Comparison of ENCODE assay signal across 15 cellular contexts in the genomic region with DNA sequence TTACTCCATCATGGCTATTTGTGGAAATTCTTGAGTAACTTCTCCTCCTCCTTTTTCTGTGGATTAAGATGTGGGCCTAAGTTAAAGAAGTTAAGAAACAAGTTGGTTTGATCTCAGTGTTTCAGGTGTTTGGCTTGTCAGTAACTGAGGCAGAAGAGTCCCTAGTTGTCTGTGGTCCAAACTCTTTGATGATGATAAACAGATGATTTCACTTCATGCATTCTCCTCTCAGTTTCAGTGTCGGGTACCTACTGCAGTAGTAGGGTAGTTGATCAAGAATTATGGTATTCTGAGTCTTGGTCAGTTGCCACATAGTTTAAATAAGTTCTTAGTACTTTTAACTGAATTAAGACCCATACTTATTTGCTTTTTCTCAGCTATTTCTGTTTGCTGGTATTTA.
DNase-seq lines count a peak whose midpoint lies in the region; ATAC-seq and TF ChIP-seq lines count a peak whose summit lies in the region.
"Had no signal": no experiment of that assay in that cellular context is flagged by ENCODE, and none has a peak within 500 bp of the region (broad histone marks: within the 10 kb centered on the region; RNA-seq: fewer than 3 reads in every experiment).

No MANE protein-coding gene starts in this region.

- peaks cover 81% of the 10 kb centered on the region for H3K79me2 ChIP-seq in hepatocyte

- no peaks in the 10 kb centered on the region for H3K27me3 Mint-ChIP-seq in central memory CD8-positive, alpha-beta T cell

- ATAC-seq in GM18867 (IDR thresholded peaks at IDR 0.05; ENCODE audit: unreplicated experiment) (peak; percentile 48), GM21423 (IDR thresholded peaks at IDR 0.05; ENCODE audit: unreplicated experiment) (peak; percentile 46), HG03565 (IDR thresholded peaks at IDR 0.05; ENCODE audit: unreplicated experiment) (peak; percentile 36), GM21529 (IDR thresholded peaks at IDR 0.05; ENCODE audit: unreplicated experiment) (no peak), SK-N-SH treated with all-trans-retinoic acid at 6 μM for 48 hours (no peak)
- no peak for ATAC-seq in central memory CD8-positive, alpha-beta T cell (replicated peaks; ENCODE audit: extremely low read depth, poor library complexity, severe bottlenecking)

- no peaks in the 10 kb centered on the region for H3K9me3 ChIP-seq in hepatocyte (ENCODE audit: low read depth)
- H3K9me3 ChIP-seq: testis had no signal

- H2AFZ ChIP-seq in hepatocyte: no peak overlapping the region

- H3K27ac ChIP-seq in hepatocyte: no peak overlapping the region
- H3K27ac ChIP-seq: skin epidermis, testis had no signal

- H3K27ac Mint-ChIP-seq in central memory CD8-positive, alpha-beta T cell (ENCODE audit: low read depth): peak overlapping the region; percentile 26

- TF ChIP-seq CTCF in hepatocyte (IDR thresholded peaks at IDR 0.05; ENCODE audit: poor library complexity): no peak

- no peak overlapping the region for H3K4me2 ChIP-seq in hepatocyte

- no peaks in the 10 kb centered on the region for H3K27me3 ChIP-seq in hepatocyte
- H3K27me3 ChIP-seq: testis had no signal

- H3K4me1 ChIP-seq in hepatocyte (ENCODE audit: insufficient read depth): no peaks in the 10 kb centered on the region

- no peaks in the 10 kb centered on the region for H3K9me2 ChIP-seq in hepatocyte (replicated peaks; ENCODE audit: insufficient read depth)

- DNase-seq in central memory CD8-positive, alpha-beta T cell (ENCODE audit: low spot score in 2 of 2): no peak
- DNase-seq in stimulated activated CD4-positive, alpha-beta T cell treated with anti-CD3 and anti-CD28 coated beads, Interleukin-15, amount 100 ng/mL, for 24 hours: no peak
- DNase-seq in hepatocyte (ENCODE audit: low spot score): no peak
- DNase-seq: NCI-H1092, NCI-H524, nucleus accumbens, testis had no signal

- H3K36me3 Mint-ChIP-seq in central memory CD8-positive, alpha-beta T cell (ENCODE audit: insufficient read depth): no peaks in the 10 kb centered on the region

- H3K9me3 Mint-ChIP-seq in central memory CD8-positive, alpha-beta T cell: no peaks in the 10 kb centered on the region
- H3K9me3 Mint-ChIP-seq: CD14-positive monocyte had no signal

- peak overlapping the region; percentile 6 for H3K4me3 Mint-ChIP-seq in central memory CD8-positive, alpha-beta T cell
- H3K4me3 Mint-ChIP-seq: CD14-positive monocyte had no signal

- no peaks in the 10 kb centered on the region for H3K36me3 ChIP-seq in hepatocyte (replicated peaks; ENCODE audit: insufficient read depth, low read depth)

- peaks cover 9% of the 10 kb centered on the region for H4K20me1 ChIP-seq in hepatocyte (ENCODE audit: insufficient read depth, poor library complexity, severe bottlenecking)

- H3K4me3 ChIP-seq in hepatocyte: no peak overlapping the region
- H3K4me3 ChIP-seq: lung, skin epidermis, testis had no signal

- peaks cover 75% of the 10 kb centered on the region for H3K4me1 Mint-ChIP-seq in central memory CD8-positive, alpha-beta T cell

- 91% methylated on average over 1 of the region's 1 CpG for WGBS in hepatocyte (ENCODE audit: low lambda C conversion rate, missing lambda C conversion rate)

TF ChIP-seq in SK-N-SH treated with all-trans-retinoic acid at 6 μM for 48 hours, 23 proteins besides CTCF, POLR2A, EP300 and RAD21:
- TF ChIP-seq CREB5 (CRISPR knock-in tag; IDR thresholded peaks at IDR 0.05; ENCODE audit: low read depth): no peak
- TF ChIP-seq CSDC2 (CRISPR knock-in tag; IDR thresholded peaks at IDR 0.05): no peak
- no peak for TF ChIP-seq ZNF8 (CRISPR knock-in tag; IDR thresholded peaks at IDR 0.05)
- TF ChIP-seq ZNF565 (CRISPR knock-in tag; conservative IDR thresholded peaks at IDR 0.05; ENCODE audit: low read depth): no peak
- TF ChIP-seq TCF4 (CRISPR knock-in tag; IDR thresholded peaks at IDR 0.05; ENCODE audit: borderline replicate concordance): no peak

Comparison
In these comparisons a context has a peak if more than half of its experiments do, and no peak if none do; other contexts are left out.
1. ATAC-seq: peak in GM18867 (single experiment), GM21423 (single experiment) and HG03565 (single experiment); none in central memory CD8-positive, alpha-beta T cell (single experiment), GM21529 (single experiment) and SK-N-SH treated with all-trans-retinoic acid at 6 μM for 48 hours (single experiment).